In genomic region chr17:81715872-81716673, GRCh38 we compare ENCODE assay signal across 25 cellular contexts. TPM values are rescaled to one million over a fixed set of nuclear protein-coding genes. Genes with fewer than 3 reads are reported as not detected.
A peak's percentile ranks its signal among the peaks of the same experiment; 100 is the strongest.
DNase-seq lines count a peak whose midpoint lies in the region; ATAC-seq, FAIRE-seq and TF ChIP-seq lines count a peak whose summit lies in the region.
"Had no signal": no experiment of that assay in that cellular context is flagged by ENCODE, and none has a peak within 500 bp of the region (broad histone marks: within the 10 kb centered on the region; RNA-seq: fewer than 3 reads in every experiment).

No MANE protein-coding gene starts in this region.

- FAIRE-seq in K562 (lab: Jason Lieb, UNC) (no peak), HTR-8/SVneo (lab: Jason Lieb, UNC) (no peak)
- FAIRE-seq: A549, GM12878 had no signal

- WGBS in K562 (ENCODE audit: insufficient coverage, low coverage, missing lambda C conversion rate): 95% methylated on average over 22 of the region's 43 CpGs

- no peak for TF ChIP-seq POLR2A in K562 (conservative IDR thresholded peaks at IDR 0.05)

- no peak for TF ChIP-seq EP300 in K562 (IDR thresholded peaks at IDR 0.05; ENCODE audit: low read length)

- H2AFZ ChIP-seq in K562 (ENCODE audit: low read depth, low read length): no peak overlapping the region
- H2AFZ ChIP-seq: GM23248 had no signal

- H3K27me3 Mint-ChIP-seq in HFFc6 (ENCODE audit: insufficient read depth): peaks cover 4% of the 10 kb centered on the region
- H3K27me3 Mint-ChIP-seq: B cell; CD4-positive, alpha-beta T cell had no signal

- H3K4me1 Mint-ChIP-seq in HFFc6 (ENCODE audit: low read depth): peaks cover 12% of the 10 kb centered on the region

- CTCF ChIA-PET in K562 (lab: Yijun Ruan, JAX; ENCODE audit: low intra/inter-chr PET ratio): no interaction called here

- H3K4me3 Mint-ChIP-seq in HFFc6: no peak overlapping the region
- H3K4me3 Mint-ChIP-seq: B cell; CD4-positive, alpha-beta T cell had no signal

- H3K4me1 ChIP-seq in BLaER1: peaks cover 64% of the 10 kb centered on the region
- H3K4me1 ChIP-seq in K562 (replicated peaks in 1 of 2; ENCODE audit: control insufficient read depth in 2 of 2, insufficient read depth in 2 of 2, low read length in 2 of 2): peaks cover 17 to 87% of the 10 kb centered on the region in 2 experiments
- peaks cover 23% of the 10 kb centered on the region for H3K4me1 ChIP-seq in lower lobe of right lung

- H3K27ac ChIP-seq in BLaER1: peak overlapping the region; percentile 58; the same call in 1 of the 2 replicates
- no peak overlapping the region for H3K27ac ChIP-seq in K562 (ENCODE audit: extremely low read depth, low read depth, low read length)
- no peak overlapping the region for H3K27ac ChIP-seq in lower lobe of right lung
- H3K27ac ChIP-seq: A549, GM23248, HL-60 had no signal

- TF ChIP-seq CTCF in HFFc6 (IDR thresholded peaks at IDR 0.05): peak; percentile 25
- TF ChIP-seq CTCF in K562 (IDR thresholded peaks at IDR 0.05 in 2 of 3, conservative IDR thresholded peaks at IDR 0.05 in 1 of 3; ENCODE audit: insufficient read depth in 2 of 3, low read depth in 1 of 3, low read length in 3 of 3): no peak
- no peak for TF ChIP-seq CTCF in lower lobe of right lung (IDR thresholded peaks at IDR 0.05)

- DNase-seq in HFFc6: no peak
- DNase-seq in K562 (ENCODE audit: extremely low read depth in 1 of 4, low spot score in 3 of 4): no peak
- peak; percentile 37 for DNase-seq in lower lobe of right lung
- DNase-seq in activated CD4-positive, alpha-beta T cell treated with anti-CD3 and anti-CD28 coated beads for 48 hours: no peak
- no peak for DNase-seq in superior temporal gyrus (ENCODE audit: extremely low spot score)
- DNase-seq in NCI-H82 treated with DMSO at 0.1 percent for 48 hours (lab: John Stamatoyannopoulos, UW; ENCODE audit: unreplicated experiment): no peak
- no peak for DNase-seq in HTR-8/SVneo (ENCODE audit: insufficient read length, low spot score)
- DNase-seq: COR-L47, DMS 273 treated with DMSO at 0.1 percent for 48 hours, DND-41, GM23248, IMR-90, NCI-H1694, NCI-H2081 treated with DMSO at 0.1 percent for 48 hours, NCI-H2171 treated with DMSO at 0.1 percent for 48 hours, NCI-H524 treated with DMSO at 0.1 percent for 48 hours, NCI-H82, SHP77 had no signal

- intact Hi-C loops in K562 (cut with micrococcal nuclease): no loop called here
- intact Hi-C loops in lower lobe of right lung (cut with DNase I): no loop called here

- H3K36me3 ChIP-seq in BLaER1: peaks cover 57% of the 10 kb centered on the region
- H3K36me3 ChIP-seq in K562 (ENCODE audit: control insufficient read depth, insufficient read depth, low read length): peaks cover 64% of the 10 kb centered on the region; the same call in 1 of the 3 replicates
- no peaks in the 10 kb centered on the region for H3K36me3 ChIP-seq in lower lobe of right lung

- no peak overlapping the region for H3K4me3 ChIP-seq in BLaER1
- H3K4me3 ChIP-seq in K562: no peak overlapping the region
- H3K4me3 ChIP-seq in lower lobe of right lung: no peak overlapping the region
- H3K4me3 ChIP-seq: A549, GM12878, GM23248 had no signal

- no peak overlapping the region for H3K9ac ChIP-seq in BLaER1
- peak overlapping the region in 1 of 2 experiments; percentile 95; a peak in 1 of 4 replicates for H3K9ac ChIP-seq in K562 (ENCODE audit: insufficient read depth in 1 of 2, low read depth in 2 of 2, low read length in 2 of 2)
- H3K9ac ChIP-seq: GM23248 had no signal

- H3K4me2 ChIP-seq in BLaER1 (peak overlapping the region; percentile 63), K562 (ENCODE audit: insufficient read depth, low read length) (no peak overlapping the region)
- H3K4me2 ChIP-seq: A549 had no signal

- TF ChIP-seq RAD21 in K562 (CRISPR knock-in tag; conservative IDR thresholded peaks at IDR 0.05 in 1 of 2, IDR thresholded peaks at IDR 0.05 in 1 of 2): no peak

- H3K79me2 ChIP-seq in K562 (ENCODE audit: control insufficient read depth, insufficient read depth, low read length): peaks cover 35% of the 10 kb centered on the region

- no peaks in the 10 kb centered on the region for H3K9me1 ChIP-seq in K562 (ENCODE audit: control insufficient read depth, insufficient read depth, low read length)

- no peak overlapping the region for H3K27ac Mint-ChIP-seq in HFFc6
- H3K27ac Mint-ChIP-seq: B cell; CD4-positive, alpha-beta T cell had no signal

- POLR2A ChIA-PET in K562 (lab: Yijun Ruan, JAX): interaction anchor here (1.3 to 1.4 kb wide), 2 partner anchors 11 to 151 kb away, joined by 3 to 5 read pairs; no protein-coding TSS in a partner anchor

- ATAC-seq in K562: no peak
- ATAC-seq in lower lobe of right lung: no peak
- ATAC-seq: A549, GM12878, HCT116 had no signal

- H3K9me3 ChIP-seq in BLaER1 (no peaks in the 10 kb centered on the region), K562 (replicated peaks; ENCODE audit: control insufficient read depth, insufficient read depth, low read depth, low read length) (no peaks in the 10 kb centered on the region), lower lobe of right lung (no peaks in the 10 kb centered on the region)
- H3K9me3 ChIP-seq: A549 had no signal

- no peaks in the 10 kb centered on the region for H3K27me3 ChIP-seq in BLaER1
- no peaks in the 10 kb centered on the region for H3K27me3 ChIP-seq in K562 (ENCODE audit: control insufficient read depth in 2 of 2, insufficient read depth in 2 of 2, low read length in 2 of 2)
- H3K27me3 ChIP-seq in lower lobe of right lung (ENCODE audit: low read depth): no peaks in the 10 kb centered on the region

- in situ Hi-C loops in K562 (cut with MboI): no loop called here

- no peaks in the 10 kb centered on the region for H3K9me3 Mint-ChIP-seq in HFFc6
- H3K9me3 Mint-ChIP-seq: CD4-positive, alpha-beta T cell had no signal

- peaks cover 36% of the 10 kb centered on the region for H4K20me1 ChIP-seq in BLaER1
- peaks cover 12% of the 10 kb centered on the region for H4K20me1 ChIP-seq in K562 (replicated peaks; ENCODE audit: control insufficient read depth, insufficient read depth, low read length)

- H3K36me3 Mint-ChIP-seq in HFFc6 (ENCODE audit: low read depth): no peaks in the 10 kb centered on the region; the same call in 1 of the 2 replicates

- BruUV-seq in K562 (replicated peaks; lab: Mats Ljungman, UMichigan): no TSS peak

RNA-seq across cellular contexts. Expression of gene SLC25A10, which starts 4.0 kb away (rescaled TPM):
- total RNA-seq in HFFc6 (2021; fragmentation: NEBNext Ultra II Directional; extraction: Animal tissue kit (Norgen Biotek cat#: 25700)): 10 to 100 TPM; 13.2 to 21.9 (median 17.1) TPM
- 20.2 and 85.2 TPM in 2 replicates for total RNA-seq in K562 (2011; cell fraction: chromatin; rRNA removed; ENCODE audit: low replicate concordance)
- total RNA-seq in K562 (2011; cell fraction: nucleolus; rRNA removed): 76.7 and 104 TPM in 2 replicates
- total RNA-seq in K562 (2011; cell fraction: nucleoplasm; rRNA removed): 36.2 and 36.3 TPM in 2 replicates
- total RNA-seq in K562 (2014; rRNA removed): 77.1 and 107 TPM in 2 replicates
- 8.5 and 15.4 TPM in 2 replicates for total RNA-seq in K562 (2014; rRNA removed; fragmentation: Illumina TruSeq; extraction: Trizol)
- 36.2 and 39.1 TPM in 2 replicates for total RNA-seq in K562 (2015; rRNA removed; fragmentation: Illumina TruSeq; extraction: Trizol)
- 85.6 and 86.9 TPM in 2 replicates for total RNA-seq in K562 (2021)
- 26.3 and 34.3 TPM in 2 replicates for polyA plus RNA-seq in K562 (2011; rRNA removed)
- 46.6 and 127 TPM in 2 replicates for polyA plus RNA-seq in K562 (2011; cell fraction: cytosol; rRNA removed)
- 60.6 and 93.2 TPM in 2 replicates for polyA plus RNA-seq in K562 (2011; cell fraction: nucleus; rRNA removed)
- 35.9 and 54.4 TPM in 2 replicates for polyA plus RNA-seq in K562 (2012)
- 34.3 and 70.2 TPM in 2 replicates for polyA plus RNA-seq in K562 (2014; fragmentation: Illumina TruSeq; extraction: Trizol)
- polyA plus RNA-seq in K562 (2014; fragmentation: Nextera tagmentation; extraction: Ambion mirVana): 1 to 10 TPM in 1 of 2 experiments, under 1 TPM in 1; 0.10 to 1.5 TPM
- polyA plus RNA-seq in K562 (2014; rRNA removed): 68.4 and 70.6 TPM in 2 replicates
- 7.7 and 13.8 TPM in 2 replicates for polyA minus RNA-seq in K562 (2011; rRNA and poly(A)+ RNA removed)
- 31.8 and 35.5 TPM in 2 replicates for polyA minus RNA-seq in K562 (2011; cell fraction: cytosol; rRNA and poly(A)+ RNA removed)
- polyA minus RNA-seq in K562 (2011; cell fraction: nucleus; rRNA and poly(A)+ RNA removed): 20.9 and 21.4 TPM in 2 replicates
- 7.3 TPM for total RNA-seq in lower lobe of right lung

RNA-seq across cellular contexts. Expression of gene MRPL12, which starts 12.9 kb away (rescaled TPM):
- 100 to 1,000 TPM; 105 to 124 (median 113) TPM for total RNA-seq in HFFc6 (2021; fragmentation: NEBNext Ultra II Directional; extraction: Animal tissue kit (Norgen Biotek cat#: 25700))
- 14.2 and 50.8 TPM in 2 replicates for total RNA-seq in K562 (2011; cell fraction: chromatin; rRNA removed; ENCODE audit: low replicate concordance)
- 61.9 and 77.4 TPM in 2 replicates for total RNA-seq in K562 (2011; cell fraction: nucleolus; rRNA removed)
- total RNA-seq in K562 (2011; cell fraction: nucleoplasm; rRNA removed): 32.4 and 38.0 TPM in 2 replicates
- 182 and 276 TPM in 2 replicates for total RNA-seq in K562 (2014; rRNA removed)
- 31.8 and 40.0 TPM in 2 replicates for total RNA-seq in K562 (2014; rRNA removed; fragmentation: Illumina TruSeq; extraction: Trizol)
- total RNA-seq in K562 (2015; rRNA removed; fragmentation: Illumina TruSeq; extraction: Trizol): 57.9 and 60.8 TPM in 2 replicates
- 231 and 251 TPM in 2 replicates for total RNA-seq in K562 (2021)
- polyA plus RNA-seq in K562 (2011; rRNA removed): 101 and 110 TPM in 2 replicates
- polyA plus RNA-seq in K562 (2011; cell fraction: cytosol; rRNA removed): 124 and 353 TPM in 2 replicates
- 53.5 and 78.2 TPM in 2 replicates for polyA plus RNA-seq in K562 (2011; cell fraction: nucleus; rRNA removed)
- polyA plus RNA-seq in K562 (2012): 145 TPM in 2 replicates
- polyA plus RNA-seq in K562 (2014; fragmentation: Illumina TruSeq; extraction: Trizol): 100 and 128 TPM in 2 replicates
- polyA plus RNA-seq in K562 (2014; fragmentation: Nextera tagmentation; extraction: Ambion mirVana): 1 to 10 TPM in 1 of 2 experiments, under 1 TPM in 1; 0.94 to 2.7 TPM
- 338 and 351 TPM in 2 replicates for polyA plus RNA-seq in K562 (2014; rRNA removed)
- 36.5 and 49.2 TPM in 2 replicates for polyA minus RNA-seq in K562 (2011; rRNA and poly(A)+ RNA removed)
- polyA minus RNA-seq in K562 (2011; cell fraction: cytosol; rRNA and poly(A)+ RNA removed): 52.2 and 58.3 TPM in 2 replicates
- polyA minus RNA-seq in K562 (2011; cell fraction: nucleus; rRNA and poly(A)+ RNA removed): 15.9 and 32.2 TPM in 2 replicates
- 35.0 TPM for total RNA-seq in lower lobe of right lung

RNA-seq across cellular contexts. Expression of gene HGS, which starts 32.3 kb away (rescaled TPM):
- total RNA-seq in HFFc6 (2021; fragmentation: NEBNext Ultra II Directional; extraction: Animal tissue kit (Norgen Biotek cat#: 25700)): 100 to 1,000 TPM; 106 to 127 (median 116) TPM
- 345 and 984 TPM in 2 replicates for total RNA-seq in K562 (2011; cell fraction: chromatin; rRNA removed; ENCODE audit: low replicate concordance)
- 485 and 495 TPM in 2 replicates for total RNA-seq in K562 (2011; cell fraction: nucleolus; rRNA removed)
- total RNA-seq in K562 (2011; cell fraction: nucleoplasm; rRNA removed): 301 and 334 TPM in 2 replicates
- total RNA-seq in K562 (2014; rRNA removed) (96.7 and 99.7 TPM in 2 replicates), K562 (2014; rRNA removed; fragmentation: Illumina TruSeq; extraction: Trizol) (55.5 and 77.1 TPM in 2 replicates), K562 (2015; rRNA removed; fragmentation: Illumina TruSeq; extraction: Trizol) (61.4 and 66.3 TPM in 2 replicates), K562 (2021) (132 and 161 TPM in 2 replicates), lower lobe of right lung (92.0 TPM)
- polyA plus RNA-seq in K562 (2011; rRNA removed) (60.7 and 127 TPM in 2 replicates), K562 (2014; fragmentation: Illumina TruSeq; extraction: Trizol) (126 and 128 TPM in 2 replicates), K562 (2014; fragmentation: Nextera tagmentation; extraction: Ambion mirVana) (1 to 10 TPM; 3.9 to 9.4 TPM), K562 (2014; rRNA removed) (141 and 176 TPM in 2 replicates)
- polyA plus RNA-seq in K562 (2011; cell fraction: cytosol; rRNA removed): 55.5 and 141 TPM in 2 replicates
- polyA plus RNA-seq in K562 (2011; cell fraction: nucleus; rRNA removed): 547 and 894 TPM in 2 replicates
- 81.3 and 125 TPM in 2 replicates for polyA plus RNA-seq in K562 (2012)
- 76.0 and 85.7 TPM in 2 replicates for polyA minus RNA-seq in K562 (2011; rRNA and poly(A)+ RNA removed)
- polyA minus RNA-seq in K562 (2011; cell fraction: cytosol; rRNA and poly(A)+ RNA removed): 50.3 and 53.4 TPM in 2 replicates
- 113 and 138 TPM in 2 replicates for polyA minus RNA-seq in K562 (2011; cell fraction: nucleus; rRNA and poly(A)+ RNA removed)

RNA-seq across cellular contexts. Expression of gene ARL16, which starts 32.5 kb away (rescaled TPM):
- 10 to 100 TPM; 39.4 to 50.5 (median 46.7) TPM for total RNA-seq in HFFc6 (2021; fragmentation: NEBNext Ultra II Directional; extraction: Animal tissue kit (Norgen Biotek cat#: 25700))
- total RNA-seq in K562 (2011; cell fraction: chromatin; rRNA removed; ENCODE audit: low replicate concordance): 40.1 and 78.0 TPM in 2 replicates
- total RNA-seq in K562 (2011; cell fraction: nucleolus; rRNA removed): 48.6 and 55.2 TPM in 2 replicates
- 38.9 and 42.4 TPM in 2 replicates for total RNA-seq in K562 (2011; cell fraction: nucleoplasm; rRNA removed)
- 25.2 and 46.0 TPM in 2 replicates for total RNA-seq in K562 (2014; rRNA removed)
- 18.8 and 21.6 TPM in 2 replicates for total RNA-seq in K562 (2014; rRNA removed; fragmentation: Illumina TruSeq; extraction: Trizol)
- total RNA-seq in K562 (2015; rRNA removed; fragmentation: Illumina TruSeq; extraction: Trizol): 19.7 and 21.3 TPM in 2 replicates
- 18.3 and 22.6 TPM in 2 replicates for total RNA-seq in K562 (2021)
- polyA plus RNA-seq in K562 (2011; rRNA removed): 29.8 and 30.6 TPM in 2 replicates
- polyA plus RNA-seq in K562 (2011; cell fraction: cytosol; rRNA removed): 36.0 and 45.9 TPM in 2 replicates
- 16.8 and 22.9 TPM in 2 replicates for polyA plus RNA-seq in K562 (2011; cell fraction: nucleus; rRNA removed)
- polyA plus RNA-seq in K562 (2012): 26.1 and 26.2 TPM in 2 replicates
- 25.6 and 32.4 TPM in 2 replicates for polyA plus RNA-seq in K562 (2014; fragmentation: Illumina TruSeq; extraction: Trizol)
- polyA plus RNA-seq in K562 (2014; fragmentation: Nextera tagmentation; extraction: Ambion mirVana): 10 to 100 TPM in 1 of 2 experiments, 1 to 10 TPM in 1; 5.4 to 10.4 TPM
- polyA plus RNA-seq in K562 (2014; rRNA removed): 32.4 and 34.7 TPM in 2 replicates
- 11.5 and 12.4 TPM in 2 replicates for polyA minus RNA-seq in K562 (2011; rRNA and poly(A)+ RNA removed)
- polyA minus RNA-seq in K562 (2011; cell fraction: cytosol; rRNA and poly(A)+ RNA removed): 5.8 and 6.2 TPM in 2 replicates
- 7.3 and 11.8 TPM in 2 replicates for polyA minus RNA-seq in K562 (2011; cell fraction: nucleus; rRNA and poly(A)+ RNA removed)
- total RNA-seq in lower lobe of right lung: 19.0 TPM

RNA-seq across cellular contexts. Expression of gene CCDC137, which starts 49.5 kb away (rescaled TPM):
- total RNA-seq in HFFc6 (2021; fragmentation: NEBNext Ultra II Directional; extraction: Animal tissue kit (Norgen Biotek cat#: 25700)): 10 to 100 TPM; 22.8 to 28.8 (median 25.2) TPM
- total RNA-seq in K562 (2011; cell fraction: chromatin; rRNA removed; ENCODE audit: low replicate concordance): 45.8 and 69.3 TPM in 2 replicates
- 37.0 and 38.7 TPM in 2 replicates for total RNA-seq in K562 (2011; cell fraction: nucleolus; rRNA removed)
- total RNA-seq in K562 (2011; cell fraction: nucleoplasm; rRNA removed): 27.8 and 51.5 TPM in 2 replicates
- 56.0 and 64.2 TPM in 2 replicates for total RNA-seq in K562 (2014; rRNA removed)
- 20.0 and 21.4 TPM in 2 replicates for total RNA-seq in K562 (2014; rRNA removed; fragmentation: Illumina TruSeq; extraction: Trizol)
- 47.1 and 48.5 TPM in 2 replicates for total RNA-seq in K562 (2015; rRNA removed; fragmentation: Illumina TruSeq; extraction: Trizol)
- 48.9 and 49.2 TPM in 2 replicates for total RNA-seq in K562 (2021)
- 18.9 and 24.8 TPM in 2 replicates for polyA plus RNA-seq in K562 (2011; rRNA removed)
- polyA plus RNA-seq in K562 (2011; cell fraction: cytosol; rRNA removed): 18.3 and 30.6 TPM in 2 replicates
- 40.1 and 55.8 TPM in 2 replicates for polyA plus RNA-seq in K562 (2011; cell fraction: nucleus; rRNA removed)
- 28.5 and 39.2 TPM in 2 replicates for polyA plus RNA-seq in K562 (2012)
- polyA plus RNA-seq in K562 (2014; fragmentation: Illumina TruSeq; extraction: Trizol): 38.3 and 41.1 TPM in 2 replicates
- 1 to 10 TPM; 2.3 to 4.1 TPM for polyA plus RNA-seq in K562 (2014; fragmentation: Nextera tagmentation; extraction: Ambion mirVana)
- polyA plus RNA-seq in K562 (2014; rRNA removed): 63.7 and 68.1 TPM in 2 replicates
- polyA minus RNA-seq in K562 (2011; rRNA and poly(A)+ RNA removed): 4.4 and 4.8 TPM in 2 replicates
- 8.5 TPM in 2 replicates for polyA minus RNA-seq in K562 (2011; cell fraction: cytosol; rRNA and poly(A)+ RNA removed)
- 9.4 and 17.3 TPM in 2 replicates for polyA minus RNA-seq in K562 (2011; cell fraction: nucleus; rRNA and poly(A)+ RNA removed)
- total RNA-seq in lower lobe of right lung: 12.8 TPM
